1 cellular context compared by ENCODE assay signal in the genomic region with DNA sequence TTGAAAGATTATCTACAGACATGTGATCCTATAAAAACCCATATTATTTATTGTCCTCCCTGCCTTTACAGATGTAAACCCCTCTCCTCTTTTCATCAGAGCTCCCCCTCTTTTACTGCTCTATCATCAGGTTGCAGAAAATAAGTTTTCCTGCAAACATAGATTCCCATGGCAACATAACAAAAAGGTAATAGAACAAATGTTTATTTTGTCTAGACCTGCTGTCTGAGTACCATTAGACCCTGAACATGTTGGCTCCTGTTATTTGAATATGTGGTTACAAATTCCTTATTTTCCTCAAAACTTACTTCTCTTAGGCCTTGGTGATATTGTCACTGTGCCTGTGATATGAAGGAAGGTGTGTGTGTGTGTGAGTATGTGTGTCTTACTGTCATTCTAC.
TF ChIP-seq lines count a peak whose summit lies in the region.

No MANE protein-coding gene starts in this region.

TF ChIP-seq in endothelial cell of umbilical vein, 7 proteins besides CTCF, POLR2A, EP300 and RAD21:
- TF ChIP-seq JUN (IDR thresholded peaks at IDR 0.05; ENCODE audit: borderline replicate concordance, insufficient read depth, insufficient read length, low read depth) (no peak), POLR2AphosphoS5 (IDR thresholded peaks at IDR 0.05; ENCODE audit: insufficient read depth, low read depth, low read length) (no peak), FOS (IDR thresholded peaks at IDR 0.05; ENCODE audit: borderline replicate concordance, insufficient read depth, low read length) (no peak), MYC (IDR thresholded peaks at IDR 0.05; ENCODE audit: low read depth, low read length) (no peak), EZH2 (IDR thresholded peaks at IDR 0.05; ENCODE audit: borderline replicate concordance, low read depth, low read length, severe bottlenecking) (no peak), GATA2 (IDR thresholded peaks at IDR 0.05; ENCODE audit: insufficient read depth, insufficient read length, low read depth, low read length) (no peak)
- TF ChIP-seq, protein P1, sequence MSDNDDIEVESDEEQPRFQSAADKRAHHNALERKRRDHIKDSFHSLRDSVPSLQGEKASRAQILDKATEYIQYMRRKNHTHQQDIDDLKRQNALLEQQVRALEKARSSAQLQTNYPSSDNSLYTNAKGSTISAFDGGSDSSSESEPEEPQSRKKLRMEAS (IDR thresholded peaks at IDR 0.05; ENCODE audit: insufficient read depth, insufficient read length), result no peak
